Comparison of ENCODE assay signal across 8 cellular contexts in genomic region chr12:9673404-9674225, GRCh38. TPM values are rescaled to one million over a fixed set of nuclear protein-coding genes. Genes with fewer than 3 reads are reported as not detected.
DNase-seq lines count a peak whose midpoint lies in the region; ATAC-seq, FAIRE-seq and TF ChIP-seq lines count a peak whose summit lies in the region.

No MANE protein-coding gene starts in this region.

- H3K27me3 Mint-ChIP-seq in WTC11 (ENCODE audit: low read depth) (no peaks in the 10 kb centered on the region), endodermal cell (ENCODE audit: insufficient read depth) (no peaks in the 10 kb centered on the region)
- no peaks in the 10 kb centered on the region for H3K27me3 Mint-ChIP-seq in natural killer cell treated with Interleukin-12 subunit alpha and Interleukin-12 subunit beta and Interleukin-15 and Interleukin-18, amount 100 ng/mL, for 72 hours

- no peak for TF ChIP-seq CTCF in A549 (IDR thresholded peaks at IDR 0.05)
- TF ChIP-seq CTCF in WTC11 (IDR thresholded peaks at IDR 0.05): no peak
- TF ChIP-seq CTCF in endodermal cell (conservative IDR thresholded peaks at IDR 0.05): no peak

- no peak for TF ChIP-seq EP300 in A549 (IDR thresholded peaks at IDR 0.05)

- POLR2A ChIA-PET in A549 (lab: Yijun Ruan, JAX) (no interaction called here), WTC11 (lab: Charles Lee) (no interaction called here)

- no peak for TF ChIP-seq POLR2A in A549 (IDR thresholded peaks at IDR 0.05; ENCODE audit: low read length)
- peak; percentile 40 for TF ChIP-seq POLR2A in GM18951 (IDR thresholded peaks at IDR 0.05; ENCODE audit: extremely low read depth, insufficient read depth, insufficient read length)

- no peaks in the 10 kb centered on the region for H3K27me3 ChIP-seq in endodermal cell (ENCODE audit: control insufficient read depth, insufficient read depth, low read length, poor library complexity, severe bottlenecking)

- H3K27ac ChIP-seq in A549 (peak overlapping the region; percentile 3 to 83; a peak in 4 of 6 replicates), endodermal cell (ENCODE audit: low read depth, low read length) (no peak overlapping the region)

- no peak overlapping the region for H3K9ac ChIP-seq in endodermal cell (ENCODE audit: extremely low read depth, low read length, poor library complexity, severe bottlenecking)

- H3K27ac Mint-ChIP-seq in WTC11: no peak overlapping the region
- peak overlapping the region; percentile 49 for H3K27ac Mint-ChIP-seq in endodermal cell
- H3K27ac Mint-ChIP-seq in natural killer cell treated with Interleukin-12 subunit alpha and Interleukin-12 subunit beta and Interleukin-15 and Interleukin-18, amount 100 ng/mL, for 72 hours: peak overlapping the region; percentile 88 to 92

- no peak overlapping the region for H3K4me3 Mint-ChIP-seq in WTC11
- no peak overlapping the region for H3K4me3 Mint-ChIP-seq in endodermal cell
- H3K4me3 Mint-ChIP-seq in natural killer cell treated with Interleukin-12 subunit alpha and Interleukin-12 subunit beta and Interleukin-15 and Interleukin-18, amount 100 ng/mL, for 72 hours: peak overlapping the region; percentile 89

- peak; percentile 18 to 53 for DNase-seq in A549 (ENCODE audit: low read depth in 1 of 2, low spot score in 1 of 2)
- peak; percentile 87 for DNase-seq in HK-2 (ENCODE audit: unreplicated experiment)
- DNase-seq in WTC11 (ENCODE audit: low spot score): peak; percentile 32
- peak; percentile 80 for DNase-seq in endodermal cell
- no peak for DNase-seq in natural killer cell treated with Interleukin-12 subunit alpha and Interleukin-12 subunit beta and Interleukin-15 and Interleukin-18, amount 100 ng/mL, for 72 hours (ENCODE audit: low spot score)
- no peak for DNase-seq in NCI-H1930 (lab: John Stamatoyannopoulos, UW)
- DNase-seq in NCI-H526 treated with DMSO at 0.1 percent for 48 hours (lab: John Stamatoyannopoulos, UW): no peak

- H3K4me3 ChIP-seq in A549 (no peak overlapping the region), endodermal cell (ENCODE audit: low read length) (no peak overlapping the region)

- H3K9me3 Mint-ChIP-seq in WTC11 (peaks cover 7% of the 10 kb centered on the region), endodermal cell (no peaks in the 10 kb centered on the region)
- no peaks in the 10 kb centered on the region for H3K9me3 Mint-ChIP-seq in natural killer cell treated with Interleukin-12 subunit alpha and Interleukin-12 subunit beta and Interleukin-15 and Interleukin-18, amount 100 ng/mL, for 72 hours

- peaks cover 16% of the 10 kb centered on the region for H3K4me1 ChIP-seq in A549
- no peaks in the 10 kb centered on the region for H3K4me1 ChIP-seq in endodermal cell (ENCODE audit: control insufficient read depth, insufficient read depth, low read length)

- in situ Hi-C loops in GM18951 (cut with MboI; ENCODE audit: low sequenced_read_pairs, unreplicated experiment): no loop called here

- CTCF ChIA-PET in A549 (lab: Yijun Ruan, JAX) (interaction anchor here (1.4 kb wide), 1 partner anchor 26 kb away, joined by 4 read pairs; no protein-coding TSS in a partner anchor), WTC11 (lab: Charles Lee) (interaction anchor here (0.9 kb wide), 1 partner anchor 295 kb away, joined by 4 read pairs; no protein-coding TSS in a partner anchor)

- H3K4me1 Mint-ChIP-seq in WTC11: peaks cover 17% of the 10 kb centered on the region
- H3K4me1 Mint-ChIP-seq in endodermal cell: peaks cover 12% of the 10 kb centered on the region
- H3K4me1 Mint-ChIP-seq in natural killer cell treated with Interleukin-12 subunit alpha and Interleukin-12 subunit beta and Interleukin-15 and Interleukin-18, amount 100 ng/mL, for 72 hours (ENCODE audit: low read depth in 2 of 2): peaks cover 71 to 84% of the 10 kb centered on the region in 2 donors

- no peaks in the 10 kb centered on the region for H3K9me3 ChIP-seq in A549
- no peaks in the 10 kb centered on the region for H3K9me3 ChIP-seq in endodermal cell (ENCODE audit: control insufficient read depth, low read length)

- H3K36me3 ChIP-seq in endodermal cell (ENCODE audit: control insufficient read depth, insufficient read depth, low read length): no peaks in the 10 kb centered on the region

- TF ChIP-seq RAD21 in A549 (conservative IDR thresholded peaks at IDR 0.05 in 1 of 2, IDR thresholded peaks at IDR 0.05 in 1 of 2): no peak

- ATAC-seq in A549 (peak; percentile 94 to 95), WTC11 (peak; percentile 91)
- ATAC-seq in natural killer cell treated with Interleukin-12 subunit alpha and Interleukin-12 subunit beta and Interleukin-15 and Interleukin-18, amount 100 ng/mL, for 72 hours: peak; percentile 71

- WGBS in A549 (ENCODE audit: missing lambda C conversion rate): 35% methylated on average over 6 of the region's 6 CpGs
- WGBS in endodermal cell (ENCODE audit: insufficient coverage in 1 of 2, insufficient read length in 1 of 2), 2 experiments: 86 to 92% methylated on average over 2 to 6 of the region's 6 CpGs

- peak overlapping the region; percentile 63 for H3K4me2 ChIP-seq in A549

- no peak for FAIRE-seq in A549 (lab: Jason Lieb, UNC)

- peaks cover 12% of the 10 kb centered on the region for H3K36me3 Mint-ChIP-seq in WTC11
- H3K36me3 Mint-ChIP-seq in endodermal cell (ENCODE audit: low read depth): peaks cover 39% of the 10 kb centered on the region
- H3K36me3 Mint-ChIP-seq in natural killer cell treated with Interleukin-12 subunit alpha and Interleukin-12 subunit beta and Interleukin-15 and Interleukin-18, amount 100 ng/mL, for 72 hours: peaks cover 55% of the 10 kb centered on the region

TF ChIP-seq in A549, 52 proteins besides CTCF, POLR2A, EP300 and RAD21:
- TF ChIP-seq FOXS1 (CRISPR knock-in tag; IDR thresholded peaks at IDR 0.05) (no peak), FOSL2 (IDR thresholded peaks at IDR 0.05) (no peak), FOSL2 (CRISPR knock-in tag; IDR thresholded peaks at IDR 0.05) (peak; percentile 13), MAFK (IDR thresholded peaks at IDR 0.05; ENCODE audit: partially characterized antibody) (peak; percentile 23), SREBF2 (IDR thresholded peaks at IDR 0.05) (no peak), HES2 (IDR thresholded peaks at IDR 0.05) (no peak)

TF ChIP-seq in WTC11, 78 proteins besides CTCF, POLR2A, EP300 and RAD21 (continues in another document):
- no peak for TF ChIP-seq ZNF423 (CRISPR knock-in tag; IDR thresholded peaks at IDR 0.05)
- no peak for TF ChIP-seq E2F1 (CRISPR knock-in tag; IDR thresholded peaks at IDR 0.05)
- TF ChIP-seq OVOL2 (CRISPR knock-in tag; IDR thresholded peaks at IDR 0.05; ENCODE audit: borderline replicate concordance): no peak
- TF ChIP-seq ZSCAN18 (CRISPR knock-in tag; IDR thresholded peaks at IDR 0.05): no peak
- TF ChIP-seq JAZF1 (CRISPR knock-in tag; IDR thresholded peaks at IDR 0.05): no peak
- no peak for TF ChIP-seq GTF2I (CRISPR knock-in tag; conservative IDR thresholded peaks at IDR 0.05)
- TF ChIP-seq USF1 (CRISPR knock-in tag; IDR thresholded peaks at IDR 0.05): no peak

RNA-seq across cellular contexts. Expression of gene CLEC2D, which starts 4.1 kb away (rescaled TPM):
- polyA plus RNA-seq in A549 (2011; rRNA removed) (3.3 and 4.0 TPM in 2 replicates), A549 (2017; fragmentation: RNase III; extraction: RNeasy Plus Mini Kit Qiagen cat#74134 plus additional on column Dnase treatment) (1.1 to 1.4 TPM (median 1.3 TPM) in 3 replicates)
- 0.28 and 0.39 TPM in 2 replicates for polyA plus RNA-seq in A549 (2012; cell fraction: cytosol; rRNA removed)
- polyA plus RNA-seq in A549 (2012; cell fraction: nucleus; rRNA removed): 2.0 and 4.4 TPM in 2 replicates
- polyA minus RNA-seq in A549 (2011; rRNA and poly(A)+ RNA removed): 1.8 and 2.0 TPM in 2 replicates
- total RNA-seq in WTC11 (2021) (6.2 to 9.8 TPM (median 7.1 TPM) in 3 replicates), endodermal cell (10 to 100 TPM; 19.3 to 21.5 TPM)
- polyA plus RNA-seq in endodermal cell (2013, experiment 1 of 2): 4.9 TPM
- polyA plus RNA-seq in endodermal cell (2013, experiment 2 of 2): 5.4 TPM
- 100 to 1,000 TPM in 1 of 2 donors, 10 to 100 TPM in 1; 95.2 to 122 TPM for total RNA-seq in natural killer cell treated with Interleukin-12 subunit alpha and Interleukin-12 subunit beta and Interleukin-15 and Interleukin-18, amount 100 ng/mL, for 72 hours

RNA-seq across cellular contexts. Expression of gene CLECL1, which starts 59.3 kb away (rescaled TPM):
- polyA plus RNA-seq in A549 (2011; rRNA removed) (not detected in 2 replicates), A549 (2017; fragmentation: RNase III; extraction: RNeasy Plus Mini Kit Qiagen cat#74134 plus additional on column Dnase treatment) (not detected in 3 replicates)
- not detected in 2 replicates for polyA plus RNA-seq in A549 (2012; cell fraction: cytosol; rRNA removed)
- polyA plus RNA-seq in A549 (2012; cell fraction: nucleus; rRNA removed): not detected in 2 replicates
- polyA minus RNA-seq in A549 (2011; rRNA and poly(A)+ RNA removed): not detected in 2 replicates
- total RNA-seq in WTC11 (2021) (not detected in 3 replicates), endodermal cell (not detected)
- polyA plus RNA-seq in endodermal cell (2013, experiment 1 of 2): not detected
- polyA plus RNA-seq in endodermal cell (2013, experiment 2 of 2): not detected
- total RNA-seq in natural killer cell treated with Interleukin-12 subunit alpha and Interleukin-12 subunit beta and Interleukin-15 and Interleukin-18, amount 100 ng/mL, for 72 hours: 1 to 10 TPM; 1.3 to 2.8 TPM

Comparison
In these comparisons a context has a peak if more than half of its experiments do, and no peak if none do; other contexts are left out.
1. DNase-seq: peak in A549 (2 of 2), HK-2 (single experiment), WTC11 (single experiment) and endodermal cell (single experiment); none in natural killer cell treated with Interleukin-12 subunit alpha and Interleukin-12 subunit beta and Interleukin-15 and Interleukin-18, amount 100 ng/mL, for 72 hours (single experiment), NCI-H1930 (0 of 2) and NCI-H526 treated with DMSO at 0.1 percent for 48 hours (single experiment).
2. Peak in every context shown above with its lines, with median percentiles within 50 percentile points of each other: ATAC-seq.